15 cellular contexts compared by ENCODE assay signal in the genomic region with DNA sequence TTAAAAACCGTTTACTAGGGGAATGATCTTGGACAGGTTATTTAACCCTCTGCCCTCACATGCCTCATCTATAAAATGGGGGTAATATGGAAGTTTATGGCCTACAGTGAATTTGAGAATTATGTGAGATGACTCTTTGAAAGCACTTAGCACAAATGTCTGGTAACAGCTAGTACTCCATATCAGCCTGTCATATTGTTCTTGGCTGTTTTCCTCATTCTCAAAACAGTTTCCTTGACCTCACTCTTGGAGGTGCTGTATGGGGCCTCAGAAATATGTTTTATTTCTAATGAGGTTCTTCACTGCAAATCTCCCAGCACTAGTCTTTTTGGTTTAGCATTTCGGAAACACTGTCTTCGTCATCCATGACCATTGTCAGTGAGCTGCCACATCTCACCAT.
DNase-seq lines count a peak whose midpoint lies in the region; ATAC-seq and TF ChIP-seq lines count a peak whose summit lies in the region.
"Had no signal": no experiment of that assay in that cellular context is flagged by ENCODE, and none has a peak within 500 bp of the region (broad histone marks: within the 10 kb centered on the region; RNA-seq: fewer than 3 reads in every experiment).

No MANE protein-coding gene starts in this region.

- H3K9ac ChIP-seq in H9 (ENCODE audit: extremely low read depth, insufficient read length, low read length) = no peak overlapping the region

- TF ChIP-seq CTCF in fibroblast of the aortic adventitia (IDR thresholded peaks at IDR 0.05; ENCODE audit: insufficient read depth, low read length) (no peak), H9 (conservative IDR thresholded peaks at IDR 0.05) (no peak)

- no peak overlapping the region for H2BK15ac ChIP-seq in H9 (ENCODE audit: low read depth, low read length)

- no peaks in the 10 kb centered on the region for H3K79me1 ChIP-seq in H9 (ENCODE audit: insufficient read depth, low read depth, low read length, poor library complexity, severe bottlenecking)

- WGBS in H9 (ENCODE audit: extremely low coverage, insufficient read length, low lambda C conversion rate) = no CpG with 5 or more reads among the region's 3 CpGs

- H3K18ac ChIP-seq in H9 (ENCODE audit: insufficient read length, low read depth, low read length) = no peak overlapping the region

- H3K4me3 ChIP-seq in fibroblast of the aortic adventitia (ENCODE audit: low read depth, low read length) = no peak overlapping the region

- no peak overlapping the region for H3T11ph ChIP-seq in H9 (ENCODE audit: low read length)

- no peaks in the 10 kb centered on the region for H3K36me3 Mint-ChIP-seq in H9 (ENCODE audit: insufficient read depth in 1 of 3, low read depth in 3 of 3)
- H3K36me3 Mint-ChIP-seq: CD14-positive monocyte; CD8-positive, alpha-beta T cell had no signal

- H3K23ac ChIP-seq in H9 (ENCODE audit: insufficient read length, low read depth, low read length) = no peak overlapping the region

- DNase-seq in Right ventricle myocardium inferior (ENCODE audit: missing footprints) (no peak), cardiac septum (ENCODE audit: low spot score) (no peak), fibroblast of the aortic adventitia (ENCODE audit: low read depth) (peak; percentile 25), left ventricle myocardium superior (no peak), anterior cingulate cortex (lab: John Stamatoyannopoulos, UW) (no peak), HT-29 (ENCODE audit: low spot score) (no peak), H9 (no peak)
- DNase-seq: CD8-positive, alpha-beta T cell; COR-L47; DMS153; DMS79 treated with DMSO at 0.1 percent for 48 hours; EL; HCEC 1CT had no signal

- H3K27ac Mint-ChIP-seq in H9 = no peak overlapping the region
- H3K27ac Mint-ChIP-seq: CD14-positive monocyte; CD8-positive, alpha-beta T cell had no signal

- H3K27me3 Mint-ChIP-seq in H9 (ENCODE audit: low read depth) = no peaks in the 10 kb centered on the region

- no peak overlapping the region for H2BK12ac ChIP-seq in H9 (ENCODE audit: insufficient read length, low read depth, low read length)

- H2AFZ ChIP-seq in H9 (ENCODE audit: low read length) = no peak overlapping the region

- H4K20me1 ChIP-seq in H9 (ENCODE audit: control insufficient read depth, insufficient read depth, insufficient read length) = no peaks in the 10 kb centered on the region

- H3K4me3 Mint-ChIP-seq in H9 = no peak overlapping the region
- H3K4me3 Mint-ChIP-seq: CD14-positive monocyte; CD8-positive, alpha-beta T cell had no signal

- H3K9me3 ChIP-seq in H9 (ENCODE audit: control insufficient read depth, low read depth, low read length) = no peaks in the 10 kb centered on the region

- no peak overlapping the region for H4K91ac ChIP-seq in H9 (ENCODE audit: insufficient read length, low read depth, low read length)

- no peak overlapping the region for H3K4ac ChIP-seq in H9 (ENCODE audit: low read depth, low read length)

- H4K8ac ChIP-seq in H9 (replicated peaks; ENCODE audit: insufficient read length, low read depth, low read length) = no peak overlapping the region

- H3K4me2 ChIP-seq in H9 (ENCODE audit: insufficient read depth, insufficient read length, low read length) = no peak overlapping the region

- H3K27ac ChIP-seq in H9 (ENCODE audit: insufficient read length, low read depth, low read length) = no peak overlapping the region
- H3K27ac ChIP-seq: 22Rv1 had no signal

- no peaks in the 10 kb centered on the region for H3K9me3 Mint-ChIP-seq in H9

- H2AK5ac ChIP-seq in H9 (ENCODE audit: insufficient read length, low read length) = no peak overlapping the region

- no peak overlapping the region for H2BK20ac ChIP-seq in H9 (ENCODE audit: low read depth, low read length, poor library complexity, severe bottlenecking)

- H2BK120ac ChIP-seq in H9 (ENCODE audit: low read depth, low read length, poor library complexity, severe bottlenecking) = no peak overlapping the region

- intact Hi-C loops in Right ventricle myocardium inferior (cut with DNase I) = no loop called here
- intact Hi-C loops in cardiac septum (cut with DNase I) = no loop called here
- intact Hi-C loops in left ventricle myocardium superior (cut with micrococcal nuclease) = no loop called here

- H3K56ac ChIP-seq in H9 (ENCODE audit: insufficient read length, low read depth, low read length) = no peak overlapping the region

- no peak overlapping the region for H3K14ac ChIP-seq in H9 (ENCODE audit: insufficient read depth, low read length)

- peak; percentile 46 for ATAC-seq in Right ventricle myocardium inferior
- ATAC-seq in left ventricle myocardium superior = peak; percentile 78
- ATAC-seq: CD8-positive, alpha-beta T cell had no signal

- H3K27me3 ChIP-seq in H9 (ENCODE audit: insufficient read depth, low read length) = no peaks in the 10 kb centered on the region

- no peaks in the 10 kb centered on the region for H3K23me2 ChIP-seq in H9 (ENCODE audit: insufficient read length, low read depth, low read length, poor library complexity, severe bottlenecking)

- H3K4me1 Mint-ChIP-seq in H9 = peaks cover 25 to 35% of the 10 kb centered on the region in 2 experiments
- H3K4me1 Mint-ChIP-seq: CD14-positive monocyte had no signal

- no peak overlapping the region for H2BK5ac ChIP-seq in H9 (ENCODE audit: insufficient read length, low read length)

- H3K79me2 ChIP-seq in H9 (ENCODE audit: insufficient read depth, low read length) = peaks cover 2% of the 10 kb centered on the region; the same call in 1 of the 2 replicates

- peaks cover 3% of the 10 kb centered on the region for H3K4me1 ChIP-seq in H9 (ENCODE audit: insufficient read depth, low read length)

- H4K5ac ChIP-seq in H9 (ENCODE audit: insufficient read length, low read depth, low read length) = no peak overlapping the region
